ENCODE assay signal across 1 cellular context in genomic region chr18:22194151-22194598, GRCh38.
TF ChIP-seq lines count a peak whose summit lies in the region.

No MANE protein-coding gene starts in this region.

TF ChIP-seq in K562, 482 proteins besides CTCF, POLR2A, EP300 and RAD21 (continued from another document and continues in another):
- TF ChIP-seq BCOR (IDR thresholded peaks at IDR 0.05), result peak; percentile 47; the same call in 1 of the 2 replicates
- TF ChIP-seq TSHZ1 (CRISPR knock-in tag; IDR thresholded peaks at IDR 0.05), result no peak
- TF ChIP-seq CBX1 (IDR thresholded peaks at IDR 0.05; ENCODE audit: low read depth), result peak; percentile 84
- no peak for TF ChIP-seq NR2F6 (CRISPR knock-in tag; IDR thresholded peaks at IDR 0.05)
- TF ChIP-seq ZFP1 (CRISPR knock-in tag; IDR thresholded peaks at IDR 0.05), result no peak
- no peak for TF ChIP-seq ARID3B (CRISPR knock-in tag; IDR thresholded peaks at IDR 0.05; ENCODE audit: borderline replicate concordance)
- no peak for TF ChIP-seq GMEB1 (CRISPR knock-in tag; IDR thresholded peaks at IDR 0.05)
- TF ChIP-seq DEAF1 (CRISPR knock-in tag; IDR thresholded peaks at IDR 0.05), result no peak
- TF ChIP-seq MTF1 (CRISPR knock-in tag; IDR thresholded peaks at IDR 0.05; ENCODE audit: borderline replicate concordance), result no peak
- TF ChIP-seq TBP (optimal IDR thresholded peaks at IDR 0.05; ENCODE audit: low read depth, low read length), result no peak
- no peak; the same call in 1 of the 2 replicates for TF ChIP-seq ZNF239 (CRISPR knock-in tag; IDR thresholded peaks at IDR 0.05)
- TF ChIP-seq FOXA1 (IDR thresholded peaks at IDR 0.05; ENCODE audit: borderline replicate concordance), result no peak
- no peak for TF ChIP-seq RAD51 (IDR thresholded peaks at IDR 0.05; ENCODE audit: borderline replicate concordance, low read depth)
- no peak for TF ChIP-seq PURB (CRISPR knock-in tag; IDR thresholded peaks at IDR 0.05; ENCODE audit: low read depth)
- TF ChIP-seq MAFF (IDR thresholded peaks at IDR 0.05; ENCODE audit: low read length), result no peak; the same call in 1 of the 2 replicates
- no peak for TF ChIP-seq CEBPZ (IDR thresholded peaks at IDR 0.05; ENCODE audit: borderline replicate concordance, low read depth, low read length)
- peak; percentile 89 for TF ChIP-seq GABPB1 (CRISPR knock-in tag; IDR thresholded peaks at IDR 0.05)
- TF ChIP-seq NRF1 (conservative IDR thresholded peaks at IDR 0.05 in 1 of 2, IDR thresholded peaks at IDR 0.05 in 1 of 2), result no peak
- peak; percentile 67 for TF ChIP-seq CTBP1 (IDR thresholded peaks at IDR 0.05; ENCODE audit: borderline replicate concordance)
- peak; percentile 52 for TF ChIP-seq BRD9 (IDR thresholded peaks at IDR 0.05; ENCODE audit: low read depth, partially characterized antibody)
- no peak for TF ChIP-seq MECOM (CRISPR knock-in tag; IDR thresholded peaks at IDR 0.05)
- no peak for TF ChIP-seq HLTF (IDR thresholded peaks at IDR 0.05)
- TF ChIP-seq FOSL1 (tag; conservative IDR thresholded peaks at IDR 0.05), result no peak; the same call in 1 of the 2 replicates
- TF ChIP-seq DACH1 (IDR thresholded peaks at IDR 0.05; ENCODE audit: partially characterized antibody), result peak; percentile 74
- no peak for TF ChIP-seq ARID2 (IDR thresholded peaks at IDR 0.05)
- peak; percentile 96 for TF ChIP-seq NCOR1 (IDR thresholded peaks at IDR 0.05)
- peak; percentile 95 for TF ChIP-seq SMAD4 (CRISPR knock-in tag; conservative IDR thresholded peaks at IDR 0.05)
- no peak for TF ChIP-seq ZNF212 (CRISPR knock-in tag; IDR thresholded peaks at IDR 0.05)
- TF ChIP-seq TRIM24 (IDR thresholded peaks at IDR 0.05), result peak; percentile 96
- TF ChIP-seq BDP1 (IDR thresholded peaks at IDR 0.05; ENCODE audit: insufficient read depth, insufficient read length), result no peak
- no peak for TF ChIP-seq NR2C2 (CRISPR knock-in tag; IDR thresholded peaks at IDR 0.05)
- 0 out of 2 replicates have a peak, but pooled peaks have one; percentile 50 for TF ChIP-seq NR2C2 (tag; IDR thresholded peaks at IDR 0.05)
- no peak for TF ChIP-seq HMBOX1 (IDR thresholded peaks at IDR 0.05)
- TF ChIP-seq KAT8 (IDR thresholded peaks at IDR 0.05; ENCODE audit: low read depth), result no peak
- TF ChIP-seq PTTG1 (tag; IDR thresholded peaks at IDR 0.05; ENCODE audit: low read depth), result no peak
- no peak for TF ChIP-seq MYBL2 (IDR thresholded peaks at IDR 0.05; ENCODE audit: low read depth)
- no peak for TF ChIP-seq MYBL2 (CRISPR knock-in tag; IDR thresholded peaks at IDR 0.05; ENCODE audit: borderline replicate concordance)
- TF ChIP-seq ZNF143 (CRISPR knock-in tag; IDR thresholded peaks at IDR 0.05), result no peak
- no peak for TF ChIP-seq ZNF707 (CRISPR knock-in tag; conservative IDR thresholded peaks at IDR 0.05)
- TF ChIP-seq FOXP4 (CRISPR knock-in tag; IDR thresholded peaks at IDR 0.05; ENCODE audit: borderline replicate concordance), result no peak
- TF ChIP-seq MLX (CRISPR knock-in tag; conservative IDR thresholded peaks at IDR 0.05), result no peak
- peak; percentile 92 for TF ChIP-seq ETS1 (conservative IDR thresholded peaks at IDR 0.05; ENCODE audit: control insufficient read depth, low read depth, low read length)
- TF ChIP-seq BCLAF1 (IDR thresholded peaks at IDR 0.05; ENCODE audit: borderline replicate concordance in 1 of 2, control insufficient read depth in 1 of 2, low read depth in 2 of 2, low read length in 1 of 2), result no peak
